32 cellular contexts compared by ENCODE assay signal in genomic region chr12:28766398-28766797, GRCh38.
"Had no signal": no experiment of that assay in that cellular context is flagged by ENCODE, and none has a peak within 500 bp of the region (broad histone marks: within the 10 kb centered on the region; RNA-seq: fewer than 3 reads in every experiment).

No MANE protein-coding gene starts in this region.

- ATAC-seq: activated naive CD4-positive, alpha-beta T cell treated with anti-CD3 and anti-CD28 coated beads, Interleukin-2, amount 50 U/mL, for 72 hours; activated naive CD8-positive, alpha-beta T cell treated with anti-CD3 and anti-CD28 coated beads, Interleukin-2, amount 50 U/mL, for 24 hours; activated T-cell treated with anti-CD3 and anti-CD28 coated beads, Interleukin-2, amount 50 U/mL, for 4 hours; activated T-cell treated with anti-CD3 and anti-CD28 coated beads, Interleukin-2, amount 50 U/mL, for 72 hours; activated T-helper 17 cell treated with anti-CD3 and anti-CD28 coated beads, Interleukin-2, amount 50 U/mL, for 72 hours; body of pancreas had no signal

- H3K4me1 ChIP-seq: adrenal gland, ascending aorta, body of pancreas, breast epithelium had no signal

- DNase-seq: activated effector memory CD4-positive, alpha-beta T cell treated with anti-CD3 and anti-CD28 coated beads, Interleukin-2, amount 50 U/mL, for 16 hours; activated effector memory CD4-positive, alpha-beta T cell treated with Interleukin-2 at 50 U/mL for 16 hours; activated gamma-delta T cell; activated gamma-delta T cell treated with Interleukin-2 at 50 U/mL for 16 hours; activated naive CD4-positive, alpha-beta T cell; activated naive CD4-positive, alpha-beta T cell treated with anti-CD3 and anti-CD28 coated beads for 36 hours; activated naive CD4-positive, alpha-beta T cell treated with anti-CD3 and anti-CD28 coated beads, Interleukin-2, amount 10 ng/mL, durations not matched to agents 7 days and 5 days; activated naive CD4-positive, alpha-beta T cell treated with anti-CD3 and anti-CD28 coated beads, Interleukin-2, amount 50 U/mL, for 16 hours; activated naive CD4-positive, alpha-beta T cell treated with Interleukin-2 at 50 U/mL for 16 hours; activated naive CD8-positive, alpha-beta T cell treated with anti-CD3 and anti-CD28 coated beads for 36 hours; activated naive CD8-positive, alpha-beta T cell treated with anti-CD3 and anti-CD28 coated beads, Interleukin-2, amount 10 ng/mL, durations not matched to agents 7 days and 5 days; activated naive CD8-positive, alpha-beta T cell treated with anti-CD3 and anti-CD28 coated beads, Interleukin-2, amount 50 U/mL, for 24 hours; activated T-cell treated with anti-CD3 and anti-CD28 coated beads, Interleukin-2, amount 50 U/mL, for 1 hour; activated T-cell treated with anti-CD3 and anti-CD28 coated beads, Interleukin-2, amount 50 U/mL, for 24 hours; activated T-cell treated with anti-CD3 and anti-CD28 coated beads, Interleukin-2, amount 50 U/mL, for 4 hours; activated T-cell treated with anti-CD3 and anti-CD28 coated beads, Interleukin-2, amount 50 U/mL, for 48 hours; activated T-cell treated with anti-CD3 and anti-CD28 coated beads, Interleukin-2, amount 50 U/mL, for 72 hours; adrenal gland; amniotic stem cell; amygdala; anterior cingulate cortex; aorta; body of pancreas; brain microvascular endothelial cell; caudate nucleus; central memory CD4-positive, alpha-beta T cell; cerebellar nuclear complex had no signal

- H3K4me3 ChIP-seq: adrenal gland, ascending aorta, body of pancreas, breast epithelium, cardiac muscle cell had no signal

- H3K9me3 ChIP-seq: adrenal gland, ascending aorta, body of pancreas, breast epithelium had no signal

- H3K27ac ChIP-seq: adrenal gland, ascending aorta, body of pancreas, brain microvascular endothelial cell, breast epithelium, cardiac muscle cell had no signal

- H3K36me3 ChIP-seq: adrenal gland, ascending aorta, brain microvascular endothelial cell, breast epithelium, cardiac muscle cell had no signal

- H3K27me3 ChIP-seq: adrenal gland, ascending aorta, body of pancreas, brain microvascular endothelial cell, breast epithelium, cardiac muscle cell had no signal
